Comparison of ENCODE assay signal across 13 cellular contexts in genomic region chr2:30267161-30267568, GRCh38. TPM values are rescaled to one million over a fixed set of nuclear protein-coding genes. Genes with fewer than 3 reads are reported as not detected.
A peak's percentile ranks its signal among the peaks of the same experiment; 100 is the strongest.
DNase-seq lines count a peak whose midpoint lies in the region; ATAC-seq, FAIRE-seq and TF ChIP-seq lines count a peak whose summit lies in the region.
"Had no signal": no experiment of that assay in that cellular context is flagged by ENCODE, and none has a peak within 500 bp of the region (broad histone marks: within the 10 kb centered on the region; RNA-seq: fewer than 3 reads in every experiment).

No MANE protein-coding gene starts in this region.

- H3K4me3 Mint-ChIP-seq in activated T-cell treated with anti-CD3 and anti-CD28 coated beads, Interleukin-2, amount 50 U/mL, for 72 hours: peak overlapping the region; percentile 86 to 87

- H3K27me3 Mint-ChIP-seq in activated T-cell treated with anti-CD3 and anti-CD28 coated beads, Interleukin-2, amount 50 U/mL, for 72 hours (ENCODE audit: low read depth): no peaks in the 10 kb centered on the region

- peak; percentile 81 to 83 for ATAC-seq in activated T-cell treated with anti-CD3 and anti-CD28 coated beads, Interleukin-2, amount 50 U/mL, for 72 hours (replicated peaks in 1 of 2)
- ATAC-seq in mucosa of descending colon (peak; percentile 25), GM18517 (IDR thresholded peaks at IDR 0.05; ENCODE audit: unreplicated experiment) (no peak)

- H3K9me3 Mint-ChIP-seq in activated T-cell treated with anti-CD3 and anti-CD28 coated beads, Interleukin-2, amount 50 U/mL, for 72 hours: peaks cover 3% of the 10 kb centered on the region in 2 donors

- no peaks in the 10 kb centered on the region for H3K36me3 ChIP-seq in mucosa of descending colon (ENCODE audit: low read depth)
- H3K36me3 ChIP-seq in thymus (ENCODE audit: control insufficient read depth, insufficient read depth): no peaks in the 10 kb centered on the region
- H3K36me3 ChIP-seq: ovary had no signal

- H3K4me1 ChIP-seq in mucosa of descending colon (ENCODE audit: low read depth): no peaks in the 10 kb centered on the region
- H3K4me1 ChIP-seq in thymus (ENCODE audit: control insufficient read depth, insufficient read depth, low read length): peaks cover 21% of the 10 kb centered on the region

- TF ChIP-seq POLR2A in H54 (IDR thresholded peaks at IDR 0.05; ENCODE audit: low read depth, low read length): no peak

- H3K36me3 Mint-ChIP-seq in activated T-cell treated with anti-CD3 and anti-CD28 coated beads, Interleukin-2, amount 50 U/mL, for 72 hours (ENCODE audit: insufficient read depth in 2 of 2): peaks cover 10 to 15% of the 10 kb centered on the region in 2 donors

- intact Hi-C loops in mucosa of descending colon (cut with DNase I, micrococcal nuclease): no loop called here

- WGBS in thymus: 92% methylated on average over 8 of the region's 8 CpGs

- DNase-seq in activated CD8-positive, alpha-beta memory T cell treated with anti-CD3 and anti-CD28 coated beads for 24 hours: peak; percentile 81
- DNase-seq in activated CD8-positive, alpha-beta memory T cell treated with anti-CD3 and anti-CD28 coated beads, Interleukin-2, amount 50 U/mL, for 4 hours: no peak
- peak; percentile 49 to 59 for DNase-seq in activated T-cell treated with anti-CD3 and anti-CD28 coated beads, Interleukin-2, amount 50 U/mL, for 72 hours
- DNase-seq in mucosa of descending colon (peak in 1 of 3 donors; percentile 21), H54 (ENCODE audit: insufficient read length, low spot score) (no peak), SKM-1 (lab: John Stamatoyannopoulos, UW; ENCODE audit: unreplicated experiment) (no peak)
- DNase-seq: GF-D8, kidney glomerular epithelial cell, NCI-H524 treated with DMSO at 0.1 percent for 48 hours, ovary had no signal

- FAIRE-seq in H54 (lab: Jason Lieb, UNC): no peak
- FAIRE-seq: A204.1 had no signal

- H3K9me3 ChIP-seq in mucosa of descending colon: no peaks in the 10 kb centered on the region
- no peaks in the 10 kb centered on the region for H3K9me3 ChIP-seq in thymus (ENCODE audit: control insufficient read depth)
- H3K9me3 ChIP-seq: ovary had no signal

- H3K27ac Mint-ChIP-seq in activated T-cell treated with anti-CD3 and anti-CD28 coated beads, Interleukin-2, amount 50 U/mL, for 72 hours: peak overlapping the region; percentile 47

- H3K4me1 Mint-ChIP-seq in activated T-cell treated with anti-CD3 and anti-CD28 coated beads, Interleukin-2, amount 50 U/mL, for 72 hours (ENCODE audit: low read depth): peaks cover 89% of the 10 kb centered on the region

- H3K27me3 ChIP-seq in thymus (ENCODE audit: control insufficient read depth, insufficient read depth): no peaks in the 10 kb centered on the region
- H3K27me3 ChIP-seq: ovary had no signal

- no peak overlapping the region for H3K4me3 ChIP-seq in mucosa of descending colon
- no peak overlapping the region for H3K4me3 ChIP-seq in thymus (ENCODE audit: low read length)
- H3K4me3 ChIP-seq: ovary had no signal

- no peak for TF ChIP-seq CTCF in mucosa of descending colon (IDR thresholded peaks at IDR 0.05)

- peak overlapping the region; percentile 94 for H3K27ac ChIP-seq in thymus (ENCODE audit: low read depth)
- H3K27ac ChIP-seq: ovary had no signal

RNA-seq across cellular contexts. Expression of gene LBH, which starts 35.8 kb away (rescaled TPM):
- total RNA-seq in activated T-cell treated with anti-CD3 and anti-CD28 coated beads, Interleukin-2, amount 50 U/mL, for 72 hours: 100 to 1,000 TPM; 129 to 133 TPM
- total RNA-seq in mucosa of descending colon: 10 to 100 TPM in 2 of 3 donors, 1 to 10 TPM in 1; 7.2 to 12.8 (median 12.4) TPM
- polyA plus RNA-seq in thymus: 88.9 TPM

Comparison
In these comparisons a context has a peak if more than half of its experiments do, and no peak if none do; other contexts are left out.
1. DNase-seq: peak in activated CD8-positive, alpha-beta memory T cell treated with anti-CD3 and anti-CD28 coated beads for 24 hours (single experiment) and activated T-cell treated with anti-CD3 and anti-CD28 coated beads, Interleukin-2, amount 50 U/mL, for 72 hours (2 of 2); none in activated CD8-positive, alpha-beta memory T cell treated with anti-CD3 and anti-CD28 coated beads, Interleukin-2, amount 50 U/mL, for 4 hours (single experiment), H54 (single experiment) and SKM-1 (single experiment).
2. RNA of gene LBH, which starts 35.8 kb away (total RNA-seq): 129 to 133 TPM in activated T-cell treated with anti-CD3 and anti-CD28 coated beads, Interleukin-2, amount 50 U/mL, for 72 hours; 7.2 to 12.8 TPM in mucosa of descending colon; every median in the first group is over 4 times any median in the second.